ENCODE assay signal across 23 cellular contexts in genomic region chr2:80370375-80371009, GRCh38.
A peak's percentile ranks its signal among the peaks of the same experiment; 100 is the strongest.
DNase-seq lines count a peak whose midpoint lies in the region; ATAC-seq, FAIRE-seq and TF ChIP-seq lines count a peak whose summit lies in the region.
"Had no signal": no experiment of that assay in that cellular context is flagged by ENCODE, and none has a peak within 500 bp of the region (broad histone marks: within the 10 kb centered on the region; RNA-seq: fewer than 3 reads in every experiment).

No MANE protein-coding gene starts in this region.

- H3K27ac ChIP-seq in OCI-LY3 (ENCODE audit: low read length) (no peak overlapping the region), GM12878 (ENCODE audit: control insufficient read depth, insufficient read depth) (no peak overlapping the region), coronary artery (no peak overlapping the region)
- H3K27ac ChIP-seq: 22Rv1, BLaER1, C4-2B, GM23248 had no signal

- no peak overlapping the region; the same call in 1 of the 2 replicates for H3K4me2 ChIP-seq in OCI-LY3 (ENCODE audit: low read length)
- peak overlapping the region; percentile 15 for H3K4me2 ChIP-seq in GM12878 (ENCODE audit: control insufficient read depth, insufficient read depth)
- H3K4me2 ChIP-seq: BLaER1 had no signal

- H3K4me3 ChIP-seq in OCI-LY3 (ENCODE audit: low read length) = no peak overlapping the region
- H3K4me3 ChIP-seq in GM12878 = no peak overlapping the region
- H3K4me3 ChIP-seq in coronary artery = no peak overlapping the region
- H3K4me3 ChIP-seq: BLaER1, GM23248 had no signal

- POLR2A ChIA-PET in GM12878 (lab: Charles Lee) = no interaction called here

- DNase-seq in CMK (ENCODE audit: low read depth) = peak; percentile 29
- DNase-seq in GM12878 (ENCODE audit: low read depth, low spot score) = no peak
- no peak for DNase-seq in coronary artery (ENCODE audit: low spot score)
- DNase-seq in GM19239 (ENCODE audit: insufficient read length, low spot score) = no peak
- DNase-seq: CD4-positive, CD25-positive, alpha-beta regulatory T cell; CD8-positive, alpha-beta T cell; DMS 273 treated with DMSO at 0.1 percent for 48 hours; DMS79; EL; GDM1; GM23248; H7; HCEC 1CT had no signal

- no peak overlapping the region for H3K9ac ChIP-seq in OCI-LY3 (ENCODE audit: low read length)
- H3K9ac ChIP-seq in GM12878 (ENCODE audit: control insufficient read depth, insufficient read depth, low read length) = no peak overlapping the region
- H3K9ac ChIP-seq: BLaER1, GM23248 had no signal

- H3K36me3 ChIP-seq in OCI-LY3 (replicated peaks; ENCODE audit: low read depth, low read length) (no peaks in the 10 kb centered on the region), GM12878 (ENCODE audit: control insufficient read depth in 2 of 2, insufficient read depth in 2 of 2, low read length in 1 of 2) (no peaks in the 10 kb centered on the region)
- H3K36me3 ChIP-seq: BLaER1 had no signal

- RAD21 ChIA-PET in GM12878 (lab: Charles Lee; ENCODE audit: unreplicated experiment) = interaction anchor here (1.1 kb wide), 1 partner anchor 94 kb away, joined by 3 read pairs; no protein-coding TSS in a partner anchor

- no peaks in the 10 kb centered on the region for H3K79me2 ChIP-seq in OCI-LY3 (ENCODE audit: low read length)
- no peaks in the 10 kb centered on the region for H3K79me2 ChIP-seq in GM12878 (ENCODE audit: control insufficient read depth, insufficient read depth, low read length)

- no peak for TF ChIP-seq CTCF in OCI-LY3 (IDR thresholded peaks at IDR 0.05; ENCODE audit: low read depth, low read length)
- TF ChIP-seq CTCF in GM12878 (IDR thresholded peaks at IDR 0.05 in 2 of 3, conservative IDR thresholded peaks at IDR 0.05 in 1 of 3; ENCODE audit: control insufficient read depth in 2 of 3, extremely low read depth in 1 of 3, insufficient read depth in 1 of 3, low read depth in 3 of 3, low read length in 3 of 3) = no peak
- no peak for TF ChIP-seq CTCF in coronary artery (IDR thresholded peaks at IDR 0.05)

- no peak for TF ChIP-seq RAD21 in GM12878 (IDR thresholded peaks at IDR 0.05; ENCODE audit: insufficient read depth, low read depth, low read length)

- H3K4me1 ChIP-seq in OCI-LY3 (ENCODE audit: low read length) (peaks cover 6% of the 10 kb centered on the region), GM12878 (ENCODE audit: control insufficient read depth, insufficient read depth, low read length) (no peaks in the 10 kb centered on the region)

- BruUV-seq in GM12878 (replicated peaks; lab: Mats Ljungman, UMichigan) = no TSS peak

- no peak for TF ChIP-seq POLR2A in GM12878 (IDR thresholded peaks at IDR 0.05; ENCODE audit: low read depth, low read length)

- no peaks in the 10 kb centered on the region for H3K27me3 ChIP-seq in OCI-LY3 (ENCODE audit: low read depth, low read length)
- no peaks in the 10 kb centered on the region for H3K27me3 ChIP-seq in GM12878 (replicated peaks in 1 of 2; ENCODE audit: control insufficient read depth in 2 of 2, insufficient read depth in 2 of 2, low read length in 1 of 2)
- H3K27me3 ChIP-seq: BLaER1 had no signal

- SMC1A ChIA-PET in GM12878 (lab: Charles Lee; ENCODE audit: uncharacterized antibody, unreplicated experiment) = interaction anchor here (1.6 kb wide), 1 partner anchor 129 kb away, joined by 3 read pairs; no protein-coding TSS in a partner anchor

- peak overlapping the region; percentile 14; the same call in 1 of the 2 replicates for H2AFZ ChIP-seq in OCI-LY3 (ENCODE audit: low read depth, low read length)
- H2AFZ ChIP-seq in GM12878 (ENCODE audit: control insufficient read depth, low read depth, low read length) = peak overlapping the region; percentile 44; the same call in 1 of the 2 replicates
- H2AFZ ChIP-seq: GM23248 had no signal

- ATAC-seq in GM12878 = peak; percentile 43
- ATAC-seq in HG03565 (IDR thresholded peaks at IDR 0.05; ENCODE audit: unreplicated experiment) = no peak
- ATAC-seq: CD8-positive, alpha-beta T cell had no signal

- FAIRE-seq in GM12878 (lab: Jason Lieb, UNC) (no peak), GM19239 (lab: Jason Lieb, UNC) (no peak)
- FAIRE-seq: A204.1, D721Med, GM12891, GM18507, H1 had no signal

- no peak for TF ChIP-seq EP300 in GM12878 (IDR thresholded peaks at IDR 0.05; ENCODE audit: borderline replicate concordance in 1 of 2, control insufficient read depth in 1 of 2, low read depth in 2 of 2, low read length in 2 of 2)

- CTCF ChIA-PET in GM12878 (lab: Yijun Ruan, JAX) = no interaction called here

- 0% methylated on average over 3 of the region's 3 CpGs for WGBS in GM12878 (ENCODE audit: insufficient coverage, insufficient replicate concordance, low lambda C conversion rate, missing lambda C conversion rate)

- intact Hi-C loops in GM12878 (cut with micrococcal nuclease; ENCODE audit: unreplicated experiment) = no loop called here

- H4K20me1 ChIP-seq in OCI-LY3 (ENCODE audit: insufficient read depth, low read length) (no peaks in the 10 kb centered on the region), GM12878 (ENCODE audit: control insufficient read depth, insufficient read depth) (no peaks in the 10 kb centered on the region)
- H4K20me1 ChIP-seq: BLaER1 had no signal

- in situ Hi-C loops in GM12878 (cut with MboI) = no loop called here

- no peaks in the 10 kb centered on the region for H3K9me3 ChIP-seq in OCI-LY3 (ENCODE audit: insufficient read depth, low read length)
- H3K9me3 ChIP-seq in GM12878 (replicated peaks; ENCODE audit: control insufficient read depth, insufficient read depth, low read length) = no peaks in the 10 kb centered on the region
- H3K9me3 ChIP-seq: BLaER1 had no signal

TF ChIP-seq in GM12878, 131 proteins besides CTCF, POLR2A, EP300 and RAD21:
- no peak for TF ChIP-seq JUNB (IDR thresholded peaks at IDR 0.05)
